In genomic region chr22:24178502-24179440, GRCh38 we compare ENCODE assay signal across 12 cellular contexts. TPM values are rescaled to one million over a fixed set of nuclear protein-coding genes. Genes with fewer than 3 reads are reported as not detected.
DNase-seq lines count a peak whose midpoint lies in the region; ATAC-seq and TF ChIP-seq lines count a peak whose summit lies in the region.
"Had no signal": no experiment of that assay in that cellular context is flagged by ENCODE, and none has a peak within 500 bp of the region (broad histone marks: within the 10 kb centered on the region; RNA-seq: fewer than 3 reads in every experiment).

No MANE protein-coding gene starts in this region.

- H3K36me3 ChIP-seq in HEK293 (ENCODE audit: control insufficient read depth in 2 of 2, insufficient read depth in 1 of 2, low read length in 2 of 2) (peaks cover 0 to 30% of the 10 kb centered on the region in 2 experiments; a peak in 2 of 3 replicates), kidney epithelial cell (ENCODE audit: control insufficient read depth, insufficient read depth, low read length) (no peaks in the 10 kb centered on the region)
- H3K36me3 ChIP-seq: ovary had no signal

- intact Hi-C loops in CD14-positive monocyte (cut with micrococcal nuclease) = loop anchor here (5.0 to 10.0 kb wide), 3 partner anchors 51 to 221 kb away; partner anchors contain the start of gene GSTT2 (in 1 of the 2)

- peaks cover 17 to 40% of the 10 kb centered on the region in 2 donors for H3K36me3 Mint-ChIP-seq in CD14-positive monocyte
- H3K36me3 Mint-ChIP-seq in activated CD8-positive, alpha-beta T cell treated with anti-CD3 and anti-CD28 coated beads, Interleukin-2, amount 10 ng/mL, durations not matched to agents 7 days and 5 days (ENCODE audit: low read depth) = peaks cover 14% of the 10 kb centered on the region
- H3K36me3 Mint-ChIP-seq: activated naive CD4-positive, alpha-beta T cell treated with anti-CD3 and anti-CD28 coated beads, Interleukin-2, amount 50 U/mL, for 24 hours had no signal

- CTCF ChIA-PET in HEK293 (lab: Yijun Ruan, JAX) = interaction anchor here (0.6 to 7.9 kb wide), 8 partner anchors 11 to 770 kb away, joined by 3 to 114 read pairs (median 3); no protein-coding TSS in a partner anchor
- CTCF ChIA-PET in activated CD8-positive, alpha-beta T cell treated with anti-CD3 and anti-CD28 coated beads, Interleukin-2, amount 10 ng/mL, durations not matched to agents 7 days and 5 days (lab: Charles Lee) = interaction anchor here (0.9 to 1.9 kb wide), 5 partner anchors 13 to 69 kb away, joined by 4 to 8 read pairs (median 5); no protein-coding TSS in a partner anchor

- H3K4me3 ChIP-seq in HEK293 (ENCODE audit: low read depth, low read length) (no peak overlapping the region), kidney epithelial cell (ENCODE audit: low read depth, low read length) (no peak overlapping the region)
- H3K4me3 ChIP-seq: ovary had no signal

- TF ChIP-seq CTCF in CD14-positive monocyte (IDR thresholded peaks at IDR 0.05) = no peak
- 0 out of 2 replicates have a peak, but pooled peaks have one; percentile 18 for TF ChIP-seq CTCF in HEK293 (tag by site-specific recombination; IDR thresholded peaks at IDR 0.05)
- TF ChIP-seq CTCF in kidney epithelial cell (IDR thresholded peaks at IDR 0.05; ENCODE audit: insufficient read depth, low read length, poor library complexity, severe bottlenecking) = peak; percentile 33

- peak; percentile 5 for ATAC-seq in activated CD8-positive, alpha-beta T cell treated with anti-CD3 and anti-CD28 coated beads, Interleukin-2, amount 10 ng/mL, durations not matched to agents 7 days and 5 days
- no peak for ATAC-seq in HG03175 (IDR thresholded peaks at IDR 0.05; ENCODE audit: unreplicated experiment)

- peak overlapping the region in 4 of 7 donors; percentile 38 to 61 (median 55) for H3K27ac Mint-ChIP-seq in CD14-positive monocyte
- H3K27ac Mint-ChIP-seq in activated CD8-positive, alpha-beta T cell treated with anti-CD3 and anti-CD28 coated beads, Interleukin-2, amount 10 ng/mL, durations not matched to agents 7 days and 5 days = peak overlapping the region; percentile 30
- H3K27ac Mint-ChIP-seq: activated naive CD4-positive, alpha-beta T cell treated with anti-CD3 and anti-CD28 coated beads, Interleukin-2, amount 50 U/mL, for 24 hours had no signal

- H3K4me1 ChIP-seq in HEK293 (ENCODE audit: control insufficient read depth, insufficient read depth, low read length) = peaks cover 3% of the 10 kb centered on the region; the same call in 1 of the 2 replicates

- no peaks in the 10 kb centered on the region for H3K4me1 Mint-ChIP-seq in CD14-positive monocyte
- no peaks in the 10 kb centered on the region for H3K4me1 Mint-ChIP-seq in activated CD8-positive, alpha-beta T cell treated with anti-CD3 and anti-CD28 coated beads, Interleukin-2, amount 10 ng/mL, durations not matched to agents 7 days and 5 days (ENCODE audit: low read depth)
- H3K4me1 Mint-ChIP-seq: activated naive CD4-positive, alpha-beta T cell treated with anti-CD3 and anti-CD28 coated beads, Interleukin-2, amount 50 U/mL, for 24 hours had no signal

- H3K9me3 ChIP-seq in HEK293 (ENCODE audit: control insufficient read depth, insufficient read depth, low read depth, low read length) = no peaks in the 10 kb centered on the region
- H3K9me3 ChIP-seq: ovary had no signal

- POLR2A ChIA-PET in HEK293 (lab: Yijun Ruan, JAX) = no interaction called here
- POLR2A ChIA-PET in activated CD8-positive, alpha-beta T cell treated with anti-CD3 and anti-CD28 coated beads, Interleukin-2, amount 10 ng/mL, durations not matched to agents 7 days and 5 days (lab: Charles Lee) = interaction anchor here (1.5 kb wide), 1 partner anchor 22 kb away, joined by 7 read pairs; no protein-coding TSS in a partner anchor

- no peak for DNase-seq in CD14-positive monocyte (ENCODE audit: low spot score)
- DNase-seq in activated CD8-positive, alpha-beta T cell treated with anti-CD3 and anti-CD28 coated beads, Interleukin-2, amount 10 ng/mL, durations not matched to agents 7 days and 5 days = no peak
- DNase-seq in kidney epithelial cell (ENCODE audit: low read depth) = no peak
- DNase-seq in 8988T = no peak
- no peak for DNase-seq in stimulated activated CD4-positive, alpha-beta T cell treated with anti-CD3 and anti-CD28 coated beads, Interleukin-2, amount 100 ng/mL, for 24 hours
- no peak for DNase-seq in COR-L47 (lab: John Stamatoyannopoulos, UW)
- DNase-seq: GOT3; stimulated activated CD8-positive, alpha-beta memory T cell treated with anti-CD3 and anti-CD28 coated beads, Interleukin-4, amount 100 ng/mL, for 48 hours had no signal

- H3K27ac ChIP-seq in HEK293 (ENCODE audit: extremely low read depth, low read depth, low read length) = no peak overlapping the region
- H3K27ac ChIP-seq: ovary had no signal

- no peak overlapping the region for H3K4me3 Mint-ChIP-seq in CD14-positive monocyte
- no peak overlapping the region for H3K4me3 Mint-ChIP-seq in activated CD8-positive, alpha-beta T cell treated with anti-CD3 and anti-CD28 coated beads, Interleukin-2, amount 10 ng/mL, durations not matched to agents 7 days and 5 days
- H3K4me3 Mint-ChIP-seq: activated naive CD4-positive, alpha-beta T cell treated with anti-CD3 and anti-CD28 coated beads, Interleukin-2, amount 50 U/mL, for 24 hours had no signal

- H3K9me3 Mint-ChIP-seq in CD14-positive monocyte = no peaks in the 10 kb centered on the region
- no peaks in the 10 kb centered on the region for H3K9me3 Mint-ChIP-seq in activated CD8-positive, alpha-beta T cell treated with anti-CD3 and anti-CD28 coated beads, Interleukin-2, amount 10 ng/mL, durations not matched to agents 7 days and 5 days (ENCODE audit: insufficient read depth)
- H3K9me3 Mint-ChIP-seq: activated naive CD4-positive, alpha-beta T cell treated with anti-CD3 and anti-CD28 coated beads, Interleukin-2, amount 50 U/mL, for 24 hours had no signal

- no peaks in the 10 kb centered on the region for H3K27me3 Mint-ChIP-seq in CD14-positive monocyte (ENCODE audit: low read depth in 3 of 3)
- H3K27me3 Mint-ChIP-seq in activated CD8-positive, alpha-beta T cell treated with anti-CD3 and anti-CD28 coated beads, Interleukin-2, amount 10 ng/mL, durations not matched to agents 7 days and 5 days (ENCODE audit: low read depth) = no peaks in the 10 kb centered on the region
- H3K27me3 Mint-ChIP-seq: activated naive CD4-positive, alpha-beta T cell treated with anti-CD3 and anti-CD28 coated beads, Interleukin-2, amount 50 U/mL, for 24 hours had no signal

- no peaks in the 10 kb centered on the region for H3K27me3 ChIP-seq in kidney epithelial cell (ENCODE audit: control insufficient read depth, insufficient read depth, low read length)
- H3K27me3 ChIP-seq: ovary had no signal

TF ChIP-seq in HEK293, 187 proteins besides CTCF, POLR2A, EP300 and RAD21:
- TF ChIP-seq ZEB2 (tag by site-specific recombination; IDR thresholded peaks at IDR 0.05) = no peak

RNA-seq across cellular contexts. Expression of gene SUSD2, which starts 2.5 kb away (rescaled TPM):
- polyA plus RNA-seq in CD14-positive monocyte = not detected
- total RNA-seq in activated CD8-positive, alpha-beta T cell treated with anti-CD3 and anti-CD28 coated beads, Interleukin-2, amount 10 ng/mL, durations not matched to agents 7 days and 5 days = 1 to 10 TPM; 1.3 to 1.9 TPM
- 0.17 and 0.62 TPM in 2 replicates for total RNA-seq in kidney epithelial cell
